ENCODE assay signal across 14 cellular contexts in genomic region chr4:24915121-24915922, GRCh38. TPM values are rescaled to one million over a fixed set of nuclear protein-coding genes. Genes with fewer than 3 reads are reported as not detected.
DNase-seq lines count a peak whose midpoint lies in the region; TF ChIP-seq lines count a peak whose summit lies in the region.
"Had no signal": no experiment of that assay in that cellular context is flagged by ENCODE, and none has a peak within 500 bp of the region (broad histone marks: within the 10 kb centered on the region; RNA-seq: fewer than 3 reads in every experiment).

No MANE protein-coding gene starts in this region.

- intact Hi-C loops in sigmoid colon (cut with DNase I): no loop called here

- TF ChIP-seq CTCF in LNCAP (IDR thresholded peaks at IDR 0.05) (peak; percentile 24; the same call in 1 of the 2 replicates), sigmoid colon (IDR thresholded peaks at IDR 0.05) (no peak)

- H3K18ac ChIP-seq in mesendoderm (ENCODE audit: low read length): no peak overlapping the region

- H3K36me3 ChIP-seq in mesendoderm (ENCODE audit: control insufficient read depth, insufficient read depth, low read length): no peaks in the 10 kb centered on the region
- H3K36me3 ChIP-seq in sigmoid colon: peaks cover 0 to 3% (median under 1%) of the 10 kb centered on the region in 4 donors

- H3K4ac ChIP-seq in mesendoderm (ENCODE audit: low read depth, low read length): no peak overlapping the region

- H3K79me1 ChIP-seq in mesendoderm (ENCODE audit: low read length): no peaks in the 10 kb centered on the region

- H4K8ac ChIP-seq in mesendoderm (ENCODE audit: low read depth, low read length): no peak overlapping the region

- no peak overlapping the region for H2BK120ac ChIP-seq in mesendoderm (ENCODE audit: low read depth, low read length)

- H3K27me3 ChIP-seq in mesendoderm (ENCODE audit: insufficient read depth, low read length, poor library complexity): no peaks in the 10 kb centered on the region
- no peaks in the 10 kb centered on the region for H3K27me3 ChIP-seq in sigmoid colon

- no peak overlapping the region for H3K9ac ChIP-seq in mesendoderm (ENCODE audit: low read length)

- H3K9me3 ChIP-seq in sigmoid colon: peaks cover 0 to 5% (median 2%) of the 10 kb centered on the region in 4 donors

- WGBS in mesendoderm (ENCODE audit: extremely low coverage, insufficient coverage, low lambda C conversion rate): no CpG with 5 or more reads among the region's 8 CpGs
- WGBS in sigmoid colon, 2 donors: 65 to 78% methylated on average over 8 of the region's 8 CpGs

- H2BK5ac ChIP-seq in mesendoderm (ENCODE audit: low read length): no peak overlapping the region

- no peak for TF ChIP-seq EP300 in sigmoid colon (IDR thresholded peaks at IDR 0.05)

- no peak for TF ChIP-seq POLR2A in sigmoid colon (IDR thresholded peaks at IDR 0.05)

- H3K79me2 ChIP-seq in mesendoderm (ENCODE audit: control insufficient read depth, insufficient read depth, low read length): no peaks in the 10 kb centered on the region

- H3K4me1 ChIP-seq in mesendoderm (ENCODE audit: control insufficient read depth, low read depth, low read length) (no peaks in the 10 kb centered on the region), sigmoid colon (peaks cover 0 to 23% (median 11%) of the 10 kb centered on the region in 4 donors)

- no peak overlapping the region for H3K56ac ChIP-seq in mesendoderm (ENCODE audit: low read length)

- peak; percentile 15 for DNase-seq in DMS 273 (lab: John Stamatoyannopoulos, UW; ENCODE audit: unreplicated experiment)
- no peak for DNase-seq in DMS 273 treated with DMSO at 0.1 percent for 48 hours (lab: John Stamatoyannopoulos, UW)
- DNase-seq in cerebellar cortex (ENCODE audit: low spot score): peak; percentile 68
- peak; percentile 52 for DNase-seq in mesendoderm
- no peak for DNase-seq in UCSD-AML1 (lab: John Stamatoyannopoulos, UW; ENCODE audit: unreplicated experiment)
- DNase-seq in sigmoid colon: no peak
- no peak for DNase-seq in NCI-H2029 treated with DMSO at 0.1 percent for 48 hours (lab: John Stamatoyannopoulos, UW)
- DNase-seq: activated CD8-positive, alpha-beta memory T cell treated with anti-CD3 and anti-CD28 coated beads, Interleukin-2, amount 10 ng/mL, durations not matched to agents 7 days and 5 days; activated naive CD8-positive, alpha-beta T cell treated with anti-CD3 and anti-CD28 coated beads, Interleukin-2, amount 50 U/mL, for 24 hours; DND-41; hippocampal formation; T-helper 17 cell had no signal

- no peak overlapping the region for H3K4me2 ChIP-seq in mesendoderm (ENCODE audit: low read length)

- H2BK15ac ChIP-seq in mesendoderm (replicated peaks; ENCODE audit: low read depth): no peak overlapping the region

- no peak overlapping the region for H4K5ac ChIP-seq in mesendoderm (ENCODE audit: low read length)

- H2AK5ac ChIP-seq in mesendoderm (ENCODE audit: low read length): no peak overlapping the region

- H3K27ac ChIP-seq in mesendoderm (ENCODE audit: low read depth, low read length) (no peak overlapping the region), sigmoid colon (no peak overlapping the region)
- H3K27ac ChIP-seq: 22Rv1 had no signal

- H3K4me3 ChIP-seq in mesendoderm (ENCODE audit: low read length) (no peak overlapping the region), sigmoid colon (no peak overlapping the region)

- H3K23ac ChIP-seq in mesendoderm (ENCODE audit: low read length): no peak overlapping the region

RNA-seq across cellular contexts. Expression of gene CCDC149, which starts 2.5 kb away (rescaled TPM):
- 2.3 TPM for polyA plus RNA-seq in mesendoderm (2013, experiment 1 of 2)
- polyA plus RNA-seq in mesendoderm (2013, experiment 2 of 2): 2.4 TPM
- 10 to 100 TPM; 11.8 to 21.3 (median 16.5) TPM for total RNA-seq in sigmoid colon
- 10 to 100 TPM in 1 of 3 donors, 1 to 10 TPM in 2; 5.8 to 10.2 (median 6.6) TPM for polyA plus RNA-seq in sigmoid colon
- total RNA-seq: activated CD8-positive, alpha-beta memory T cell treated with anti-CD3 and anti-CD28 coated beads, Interleukin-2, amount 10 ng/mL, durations not matched to agents 7 days and 5 days had no signal

Comparison
In these comparisons a context has a peak if more than half of its experiments do, and no peak if none do; other contexts are left out.
1. DNase-seq: peak in DMS 273 (single experiment), cerebellar cortex (single experiment) and mesendoderm (single experiment); none in DMS 273 treated with DMSO at 0.1 percent for 48 hours (single experiment), UCSD-AML1 (single experiment), sigmoid colon (single experiment) and NCI-H2029 treated with DMSO at 0.1 percent for 48 hours (single experiment).